ENCODE assay signal across 12 cellular contexts in the genomic region with DNA sequence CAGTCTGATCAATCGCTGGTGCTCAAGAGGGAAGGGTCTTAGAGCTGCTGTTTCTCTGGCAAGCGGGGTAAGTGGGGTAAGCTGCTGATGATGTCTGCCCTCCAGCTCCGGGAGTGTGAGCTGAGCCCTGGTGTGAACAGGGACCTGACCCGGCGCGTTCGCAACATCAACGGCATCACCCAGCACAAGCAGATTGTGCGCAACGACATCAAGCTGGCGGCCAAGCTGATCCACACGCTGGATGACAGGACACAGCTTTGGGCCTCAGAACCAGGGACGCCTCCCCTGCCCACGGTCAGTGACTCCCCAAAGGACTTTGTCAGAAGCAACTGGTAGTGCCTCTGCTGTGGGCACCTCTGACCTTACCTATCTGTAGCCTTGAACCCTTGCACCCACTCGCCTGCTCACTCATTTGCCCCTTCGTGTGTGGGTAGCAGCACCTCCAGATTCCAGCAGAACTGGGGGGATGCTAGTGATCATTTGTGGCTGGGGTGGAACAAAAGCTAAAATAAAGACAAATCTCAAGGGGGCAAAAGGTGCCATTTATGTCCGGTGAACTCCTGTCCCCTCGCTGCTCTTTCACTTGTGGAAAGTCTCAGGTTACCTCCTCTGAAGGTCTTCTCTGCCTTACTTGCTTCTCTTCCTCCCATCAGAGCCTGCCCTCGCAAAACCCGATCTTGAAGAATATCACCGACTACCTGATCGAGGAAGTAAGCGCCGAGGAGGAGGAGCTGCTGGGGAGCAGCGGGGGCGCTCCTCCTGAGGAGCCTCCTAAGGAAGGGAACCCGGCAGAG. TPM values are rescaled to one million over a fixed set of nuclear protein-coding genes. Genes with fewer than 3 reads are reported as not detected.
DNase-seq lines count a peak whose midpoint lies in the region; ATAC-seq and TF ChIP-seq lines count a peak whose summit lies in the region.
"Had no signal": no experiment of that assay in that cellular context is flagged by ENCODE, and none has a peak within 500 bp of the region (broad histone marks: within the 10 kb centered on the region; RNA-seq: fewer than 3 reads in every experiment).

No MANE protein-coding gene starts in this region.

- CTCF ChIA-PET in MCF 10A (lab: Yijun Ruan, JAX) (interaction anchor here (0.5 to 2.4 kb wide), 3 partner anchors 10 to 253 kb away, joined by 3 to 10 read pairs (median 6); no protein-coding TSS in a partner anchor), mammary epithelial cell (lab: Charles Lee; ENCODE audit: low non-redundant PET) (no interaction called here), OCI-LY7 (lab: Charles Lee; ENCODE audit: unreplicated experiment) (no interaction called here)

- H3K27me3 ChIP-seq in mammary epithelial cell (ENCODE audit: insufficient read depth, low read length) = no peaks in the 10 kb centered on the region
- no peaks in the 10 kb centered on the region for H3K27me3 ChIP-seq in endodermal cell (ENCODE audit: control insufficient read depth, insufficient read depth, low read length, poor library complexity, severe bottlenecking)

- H3K4me1 Mint-ChIP-seq in MCF 10A (ENCODE audit: insufficient read depth, unreplicated experiment) = peaks cover 24% of the 10 kb centered on the region
- peaks cover 21% of the 10 kb centered on the region for H3K4me1 Mint-ChIP-seq in endodermal cell
- peaks cover 58 to 73% of the 10 kb centered on the region in 2 donors for H3K4me1 Mint-ChIP-seq in stimulated activated naive B cell treated with anti-CD40 and anti-IgM and Interleukin-4, amounts not matched to agents 10 μg/mL and 1 μg/mL and 100 μg/mL, for 72 hours

- no peak for ATAC-seq in stimulated activated naive B cell treated with anti-CD40 and anti-IgM and Interleukin-4, amounts not matched to agents 10 μg/mL and 1 μg/mL and 100 μg/mL, for 72 hours (replicated peaks)
- ATAC-seq in GM21367 (IDR thresholded peaks at IDR 0.05; ENCODE audit: unreplicated experiment) = no peak
- ATAC-seq: Panc1, psoas muscle had no signal

- DNase-seq in MCF 10A (ENCODE audit: unreplicated experiment) (no peak), mammary epithelial cell (no peak), OCI-LY7 (ENCODE audit: low spot score) (no peak), endodermal cell (no peak), NCI-H524 (lab: John Stamatoyannopoulos, UW) (no peak), NCI-H2107 treated with DMSO at 0.1 percent for 48 hours (lab: John Stamatoyannopoulos, UW; ENCODE audit: unreplicated experiment) (no peak)
- no peak for DNase-seq in stimulated activated naive B cell treated with anti-CD40 and anti-IgM and Interleukin-4, amounts not matched to agents 10 μg/mL and 1 μg/mL and 100 μg/mL, for 72 hours
- DNase-seq: hippocampal formation; psoas muscle; stimulated activated CD4-positive, alpha-beta T cell treated with anti-CD3 and anti-CD28 coated beads, Interleukin-2, amount 100 ng/mL, for 24 hours had no signal

- H3K27ac Mint-ChIP-seq in MCF 10A (ENCODE audit: low read depth, unreplicated experiment) (peak overlapping the region; percentile 55), endodermal cell (peak overlapping the region; percentile 74)
- peak overlapping the region; percentile 88 for H3K27ac Mint-ChIP-seq in stimulated activated naive B cell treated with anti-CD40 and anti-IgM and Interleukin-4, amounts not matched to agents 10 μg/mL and 1 μg/mL and 100 μg/mL, for 72 hours

- BruUV-seq in MCF 10A (replicated peaks; lab: Mats Ljungman, UMichigan) = no TSS peak
- BruUV-seq in mammary epithelial cell (replicated peaks; lab: Mats Ljungman, UMichigan) = no TSS peak
- BruUV-seq in OCI-LY7 (replicated peaks; lab: Mats Ljungman, UMichigan) = no TSS peak

- H4K20me1 ChIP-seq in mammary epithelial cell (ENCODE audit: insufficient read depth, low read length) (no peaks in the 10 kb centered on the region), OCI-LY7 (ENCODE audit: insufficient read depth, low read length) (peaks cover 20% of the 10 kb centered on the region)

- no peaks in the 10 kb centered on the region for H3K27me3 Mint-ChIP-seq in MCF 10A (ENCODE audit: insufficient read depth, unreplicated experiment)
- no peaks in the 10 kb centered on the region for H3K27me3 Mint-ChIP-seq in endodermal cell (ENCODE audit: insufficient read depth)
- peaks cover 7 to 9% of the 10 kb centered on the region in 2 donors for H3K27me3 Mint-ChIP-seq in stimulated activated naive B cell treated with anti-CD40 and anti-IgM and Interleukin-4, amounts not matched to agents 10 μg/mL and 1 μg/mL and 100 μg/mL, for 72 hours

- H3K9me2 ChIP-seq in OCI-LY7 (ENCODE audit: insufficient read depth, low read length) = no peaks in the 10 kb centered on the region

- H3K36me3 ChIP-seq in mammary epithelial cell (ENCODE audit: insufficient read depth, low read length) (peaks cover 40% of the 10 kb centered on the region), OCI-LY7 (ENCODE audit: insufficient read depth, low read length) (peaks cover 77% of the 10 kb centered on the region), endodermal cell (ENCODE audit: control insufficient read depth, insufficient read depth, low read length) (peaks cover 74% of the 10 kb centered on the region)

- H3K79me2 ChIP-seq in mammary epithelial cell (ENCODE audit: insufficient read depth, low read length) (peaks cover 65% of the 10 kb centered on the region), OCI-LY7 (ENCODE audit: insufficient read depth, low read depth, low read length) (peaks cover 7% of the 10 kb centered on the region; the same call in 1 of the 2 replicates)

- 93% methylated on average over 20 of the region's 27 CpGs for WGBS in mammary epithelial cell (ENCODE audit: low coverage, missing lambda C conversion rate)
- WGBS in endodermal cell (ENCODE audit: insufficient coverage in 1 of 2, insufficient read length in 1 of 2), 2 experiments = 93 to 94% methylated on average over 25 to 27 of the region's 27 CpGs

- no peak overlapping the region for H3K4me3 Mint-ChIP-seq in MCF 10A (ENCODE audit: unreplicated experiment)
- H3K4me3 Mint-ChIP-seq in endodermal cell = no peak overlapping the region
- H3K4me3 Mint-ChIP-seq in stimulated activated naive B cell treated with anti-CD40 and anti-IgM and Interleukin-4, amounts not matched to agents 10 μg/mL and 1 μg/mL and 100 μg/mL, for 72 hours = peak overlapping the region; percentile 64 to 66

- H3K36me3 Mint-ChIP-seq in MCF 10A (ENCODE audit: insufficient read depth, unreplicated experiment) = peaks cover 67% of the 10 kb centered on the region
- H3K36me3 Mint-ChIP-seq in endodermal cell (ENCODE audit: low read depth) = peaks cover 70% of the 10 kb centered on the region
- H3K36me3 Mint-ChIP-seq in stimulated activated naive B cell treated with anti-CD40 and anti-IgM and Interleukin-4, amounts not matched to agents 10 μg/mL and 1 μg/mL and 100 μg/mL, for 72 hours = peaks cover 66 to 73% of the 10 kb centered on the region in 2 donors

- H3K9me3 ChIP-seq in mammary epithelial cell (replicated peaks; ENCODE audit: insufficient read depth, low read length) (no peaks in the 10 kb centered on the region), OCI-LY7 (ENCODE audit: low read length) (no peaks in the 10 kb centered on the region), endodermal cell (ENCODE audit: control insufficient read depth, low read length) (no peaks in the 10 kb centered on the region)
- H3K9me3 ChIP-seq: psoas muscle had no signal

- H3K4me2 ChIP-seq in mammary epithelial cell (ENCODE audit: insufficient read depth, low read depth, low read length) = no peak overlapping the region
- peak overlapping the region; percentile 89; the same call in 1 of the 2 replicates for H3K4me2 ChIP-seq in OCI-LY7 (ENCODE audit: low read length)

- H3K27ac ChIP-seq in mammary epithelial cell (ENCODE audit: insufficient read depth, low read depth, low read length) = no peak overlapping the region
- H3K27ac ChIP-seq in OCI-LY7 (ENCODE audit: low read depth, low read length, poor library complexity, severe bottlenecking) = no peak overlapping the region
- no peak overlapping the region for H3K27ac ChIP-seq in endodermal cell (ENCODE audit: low read depth, low read length)

- H3K4me1 ChIP-seq in mammary epithelial cell (ENCODE audit: insufficient read depth, low read length) = peaks cover 26% of the 10 kb centered on the region
- H3K4me1 ChIP-seq in OCI-LY7 (ENCODE audit: insufficient read depth, low read length, poor library complexity, severe bottlenecking) = peaks cover 41% of the 10 kb centered on the region
- H3K4me1 ChIP-seq in endodermal cell (ENCODE audit: control insufficient read depth, insufficient read depth, low read length) = peaks cover 2% of the 10 kb centered on the region

- intact Hi-C loops in MCF 10A (cut with micrococcal nuclease) (no loop called here), mammary epithelial cell (cut with micrococcal nuclease) (no loop called here), OCI-LY7 (cut with micrococcal nuclease; ENCODE audit: unreplicated experiment) (loop anchor here (10.0 kb wide), 1 partner anchor 802 kb away; the partner anchor contains the start of genes COPS6 and ZNF3)

- dilution Hi-C loops in mammary epithelial cell (cut with HindIII; ENCODE audit: low sequenced_read_pairs) = loop anchor here (5.0 to 10.0 kb wide), 5 partner anchors 39 to 442 kb away; no protein-coding TSS in a partner anchor

- in situ Hi-C loops in mammary epithelial cell (cut with MboI; ENCODE audit: low sequenced_read_pairs in 2 of 2) = loop anchor here in 1 of 2 donors (25.0 kb wide), 1 partner anchor 401 kb away; no protein-coding TSS in a partner anchor

- H3K4me3 ChIP-seq in mammary epithelial cell (replicated peaks in 1 of 3; ENCODE audit: insufficient read depth in 1 of 3, low read depth in 2 of 3, low read length in 3 of 3) (no peak overlapping the region), OCI-LY7 (ENCODE audit: low read depth, low read length, poor library complexity, severe bottlenecking) (no peak overlapping the region), endodermal cell (ENCODE audit: low read length) (no peak overlapping the region)
- H3K4me3 ChIP-seq: psoas muscle had no signal

- H2AFZ ChIP-seq in mammary epithelial cell (ENCODE audit: low read depth, low read length) (no peak overlapping the region), OCI-LY7 (ENCODE audit: low read length) (no peak overlapping the region)

- POLR2A ChIA-PET in MCF 10A (lab: Yijun Ruan, JAX) = interaction anchor here (0.6 to 6.5 kb wide), 4 partner anchors 10 to 1056 kb away, joined by 3 to 157 read pairs (median 4); partner anchors contain the start of genes SLC12A9 and SRRT
- POLR2A ChIA-PET in OCI-LY7 (lab: Charles Lee) = interaction anchor here (0.9 to 4.9 kb wide), 3 partner anchors 8 to 34 kb away, joined by 3 to 40 read pairs (median 4); partner anchors contain the start of genes SLC12A9 and SRRT

- H3K9ac ChIP-seq in mammary epithelial cell (ENCODE audit: insufficient read depth, low read length) (no peak overlapping the region), endodermal cell (ENCODE audit: extremely low read depth, low read length, poor library complexity, severe bottlenecking) (no peak overlapping the region)

- no peaks in the 10 kb centered on the region for H3K9me3 Mint-ChIP-seq in MCF 10A (ENCODE audit: unreplicated experiment)
- no peaks in the 10 kb centered on the region for H3K9me3 Mint-ChIP-seq in endodermal cell
- peaks cover 0 to 2% of the 10 kb centered on the region in 2 donors for H3K9me3 Mint-ChIP-seq in stimulated activated naive B cell treated with anti-CD40 and anti-IgM and Interleukin-4, amounts not matched to agents 10 μg/mL and 1 μg/mL and 100 μg/mL, for 72 hours

- TF ChIP-seq CTCF in MCF 10A (IDR thresholded peaks at IDR 0.05; ENCODE audit: unreplicated experiment) = no peak
- no peak for TF ChIP-seq CTCF in mammary epithelial cell (conservative IDR thresholded peaks at IDR 0.05 in 1 of 2, IDR thresholded peaks at IDR 0.05 in 1 of 2; ENCODE audit: extremely low read depth in 1 of 2, insufficient read depth in 1 of 2, low read depth in 1 of 2, low read length in 2 of 2)
- no peak for TF ChIP-seq CTCF in OCI-LY7 (conservative IDR thresholded peaks at IDR 0.05; ENCODE audit: low read length)
- no peak for TF ChIP-seq CTCF in endodermal cell (conservative IDR thresholded peaks at IDR 0.05)

RNA-seq across cellular contexts. Expression of gene UFSP1, which starts 3.2 kb away (rescaled TPM):
- total RNA-seq in MCF 10A (2022) (2.8 and 3.4 TPM in 2 replicates), mammary epithelial cell (1 to 10 TPM; 2.0 to 3.7 TPM), OCI-LY7 (2022) (3.3 and 3.8 TPM in 2 replicates), endodermal cell (1 to 10 TPM; 3.7 to 4.0 TPM)
- 1.1 TPM for polyA plus RNA-seq in mammary epithelial cell
- polyA minus RNA-seq in mammary epithelial cell = 4.2 TPM
- total RNA-seq in OCI-LY7 (2014; rRNA removed; shearing (Covaris generic)) = 2.8 and 4.9 TPM in 2 replicates
- 1.4 TPM for polyA plus RNA-seq in endodermal cell (2013, experiment 1 of 2)
- 2.2 TPM for polyA plus RNA-seq in endodermal cell (2013, experiment 2 of 2)

RNA-seq across cellular contexts. Expression of gene ACHE, which starts 9.3 kb away (rescaled TPM):
- 0.30 and 0.37 TPM in 2 replicates for total RNA-seq in MCF 10A (2022)
- total RNA-seq in mammary epithelial cell = under 1 TPM; 0.14 to 0.17 TPM
- polyA plus RNA-seq in mammary epithelial cell = 0.07 TPM
- not detected for polyA minus RNA-seq in mammary epithelial cell
- not detected in 2 replicates for total RNA-seq in OCI-LY7 (2014; rRNA removed; shearing (Covaris generic))
- total RNA-seq in OCI-LY7 (2022) = not detected in 2 replicates
- 10 to 100 TPM in 1 of 2 donors, 1 to 10 TPM in 1; 2.6 to 13.7 TPM for total RNA-seq in endodermal cell
- 6.1 TPM for polyA plus RNA-seq in endodermal cell (2013, experiment 1 of 2)
- 6.1 TPM for polyA plus RNA-seq in endodermal cell (2013, experiment 2 of 2)

RNA-seq across cellular contexts. Expression of gene SRRT, which starts 11.4 kb away (rescaled TPM):
- total RNA-seq in MCF 10A (2022) (111 and 142 TPM in 2 replicates), mammary epithelial cell (100 to 1,000 TPM in 1 of 2 donors, 10 to 100 TPM in 1; 29.5 to 127 TPM), OCI-LY7 (2022) (247 and 264 TPM in 2 replicates), endodermal cell (100 to 1,000 TPM; 186 to 236 TPM)
- polyA plus RNA-seq in mammary epithelial cell = 57.6 TPM
- 127 TPM for polyA minus RNA-seq in mammary epithelial cell
- total RNA-seq in OCI-LY7 (2014; rRNA removed; shearing (Covaris generic)) = 154 and 174 TPM in 2 replicates
- polyA plus RNA-seq in endodermal cell (2013, experiment 1 of 2) = 161 TPM
- 142 TPM for polyA plus RNA-seq in endodermal cell (2013, experiment 2 of 2)

RNA-seq across cellular contexts. Expression of gene TRIP6, which starts 19.2 kb away (rescaled TPM):
- total RNA-seq in MCF 10A (2022) (106 and 132 TPM in 2 replicates), mammary epithelial cell (100 to 1,000 TPM in 1 of 2 donors, 10 to 100 TPM in 1; 56.3 to 129 TPM), OCI-LY7 (2022) (1.8 and 3.1 TPM in 2 replicates), endodermal cell (100 to 1,000 TPM; 107 to 114 TPM)
- polyA plus RNA-seq in mammary epithelial cell = 125 TPM
- polyA minus RNA-seq in mammary epithelial cell = 66.4 TPM
- 2.2 and 3.3 TPM in 2 replicates for total RNA-seq in OCI-LY7 (2014; rRNA removed; shearing (Covaris generic))
- polyA plus RNA-seq in endodermal cell (2013, experiment 1 of 2) = 56.2 TPM
- polyA plus RNA-seq in endodermal cell (2013, experiment 2 of 2) = 56.4 TPM

RNA-seq across cellular contexts. Expression of gene SLC12A9, which starts 33.8 kb away (rescaled TPM):
- total RNA-seq in MCF 10A (2022) (19.2 and 21.0 TPM in 2 replicates), mammary epithelial cell (10 to 100 TPM; 11.7 to 31.0 TPM), OCI-LY7 (2022) (21.1 and 25.6 TPM in 2 replicates), endodermal cell (10 to 100 TPM; 22.5 to 35.1 TPM)
- 11.5 TPM for polyA plus RNA-seq in mammary epithelial cell
- polyA minus RNA-seq in mammary epithelial cell = 18.6 TPM
- total RNA-seq in OCI-LY7 (2014; rRNA removed; shearing (Covaris generic)) = 15.7 and 17.0 TPM in 2 replicates
- polyA plus RNA-seq in endodermal cell (2013, experiment 1 of 2) = 17.0 TPM
- polyA plus RNA-seq in endodermal cell (2013, experiment 2 of 2) = 16.7 TPM

Comparison
In these comparisons a context has a peak if more than half of its experiments do, and no peak if none do; other contexts are left out.
1. H3K4me3 Mint-ChIP-seq: peak in stimulated activated naive B cell treated with anti-CD40 and anti-IgM and Interleukin-4, amounts not matched to agents 10 μg/mL and 1 μg/mL and 100 μg/mL, for 72 hours (2 of 2); none in MCF 10A (single experiment) and endodermal cell (single experiment).
2. Peak in every context shown above with its lines, with median percentiles within 50 percentile points of each other: H3K27ac Mint-ChIP-seq.